1 cellular context compared by ENCODE assay signal in genomic region chr21:34593954-34594531, GRCh38.
TF ChIP-seq lines count a peak whose summit lies in the region.

No MANE protein-coding gene starts in this region.

TF ChIP-seq in endothelial cell of umbilical vein, 7 proteins besides CTCF, POLR2A, EP300 and RAD21:
- TF ChIP-seq POLR2AphosphoS5 (IDR thresholded peaks at IDR 0.05; ENCODE audit: insufficient read depth, low read depth, low read length) = no peak
- no peak for TF ChIP-seq MYC (IDR thresholded peaks at IDR 0.05; ENCODE audit: low read depth, low read length)
- TF ChIP-seq FOS (IDR thresholded peaks at IDR 0.05; ENCODE audit: borderline replicate concordance, insufficient read depth, low read length) = no peak
- TF ChIP-seq GATA2 (IDR thresholded peaks at IDR 0.05; ENCODE audit: insufficient read depth, insufficient read length, low read depth, low read length) = no peak
